In the genomic region with DNA sequence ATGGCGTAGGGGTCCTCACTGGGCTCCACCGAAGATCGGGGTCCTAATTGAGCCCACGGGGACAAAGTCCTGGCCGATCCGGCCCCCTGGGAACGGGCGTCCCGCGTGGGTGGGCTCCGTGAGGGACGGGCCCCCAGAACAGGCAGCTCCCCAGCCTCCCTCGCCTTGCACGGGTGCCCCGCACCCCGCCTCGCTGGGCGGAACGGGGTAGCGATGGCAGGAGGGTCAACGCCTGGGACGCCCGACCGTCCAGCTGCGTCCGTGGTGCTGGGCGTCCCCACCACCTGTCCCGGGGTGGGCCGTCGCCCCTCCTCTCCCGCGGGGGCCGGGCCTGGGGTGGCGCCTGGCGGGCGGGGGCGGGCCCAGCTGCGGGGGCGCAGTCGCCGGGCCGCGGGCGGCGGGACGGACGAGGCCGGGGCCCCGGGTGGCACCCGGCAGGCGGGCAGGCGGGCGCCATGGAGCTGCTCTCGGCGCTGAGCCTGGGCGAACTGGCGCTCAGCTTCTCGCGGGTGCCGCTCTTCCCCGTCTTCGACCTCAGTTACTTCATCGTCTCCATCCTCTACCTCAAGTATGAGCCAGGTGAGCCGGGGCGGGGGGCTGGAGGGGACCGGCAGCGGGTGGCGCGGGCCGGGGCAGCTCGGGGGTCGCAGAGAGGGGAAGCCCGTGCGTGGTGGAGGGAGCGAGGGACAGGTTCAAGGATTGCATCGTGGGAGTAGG, we compare ENCODE assay signal across 8 cellular contexts. TPM values are rescaled to one million over a fixed set of nuclear protein-coding genes. Genes with fewer than 3 reads are reported as not detected.
DNase-seq lines count a peak whose midpoint lies in the region; ATAC-seq, FAIRE-seq and TF ChIP-seq lines count a peak whose summit lies in the region.

A gene with protein sequence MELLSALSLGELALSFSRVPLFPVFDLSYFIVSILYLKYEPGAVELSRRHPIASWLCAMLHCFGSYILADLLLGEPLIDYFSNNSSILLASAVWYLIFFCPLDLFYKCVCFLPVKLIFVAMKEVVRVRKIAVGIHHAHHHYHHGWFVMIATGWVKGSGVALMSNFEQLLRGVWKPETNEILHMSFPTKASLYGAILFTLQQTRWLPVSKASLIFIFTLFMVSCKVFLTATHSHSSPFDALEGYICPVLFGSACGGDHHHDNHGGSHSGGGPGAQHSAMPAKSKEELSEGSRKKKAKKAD (plus strand): TSS at position 377 of the 717 bp plus-strand sequence. CDS start 79 bp downstream, at position 456.

- intact Hi-C loops in mammary epithelial cell (cut with micrococcal nuclease) (no loop called here), kidney (cut with DNase I) (no loop called here)

- H3K9me3 ChIP-seq in mammary epithelial cell (replicated peaks; ENCODE audit: insufficient read depth, low read length) (no peaks in the 10 kb centered on the region), kidney (ENCODE audit: control insufficient read depth in 1 of 2, low read length in 2 of 2) (no peaks in the 10 kb centered on the region)

- no TSS peak for BruUV-seq in mammary epithelial cell (replicated peaks; lab: Mats Ljungman, UMichigan)

- peak within 1 kb of the TSS; percentile 99 for H3K27ac Mint-ChIP-seq in T-helper 2 cell treated with Interferon-gamma antibody and Interleukin-4, amounts not matched to agents 5 μg/mL and 100 μg/mL, for 36 hours

- no peaks in the 10 kb centered on the region for H3K9me3 Mint-ChIP-seq in T-helper 2 cell treated with Interferon-gamma antibody and Interleukin-4, amounts not matched to agents 5 μg/mL and 100 μg/mL, for 36 hours

- TF ChIP-seq CTCF in GM10266 (IDR thresholded peaks at IDR 0.05; ENCODE audit: control insufficient read depth, insufficient read depth, low read depth, missing control alignments), result no peak
- TF ChIP-seq CTCF in mammary epithelial cell (conservative IDR thresholded peaks at IDR 0.05 in 1 of 2, IDR thresholded peaks at IDR 0.05 in 1 of 2; ENCODE audit: extremely low read depth in 1 of 2, insufficient read depth in 1 of 2, low read depth in 1 of 2, low read length in 2 of 2), result no peak
- TF ChIP-seq CTCF in kidney (IDR thresholded peaks at IDR 0.05; ENCODE audit: borderline replicate concordance, extremely low read depth, insufficient read depth), result no peak

- peaks cover 7% of the 10 kb centered on the region for H3K27me3 Mint-ChIP-seq in T-helper 2 cell treated with Interferon-gamma antibody and Interleukin-4, amounts not matched to agents 5 μg/mL and 100 μg/mL, for 36 hours (ENCODE audit: low read depth)

- dilution Hi-C loops in mammary epithelial cell (cut with HindIII; ENCODE audit: low sequenced_read_pairs), result no loop called here

- H3K36me3 ChIP-seq in mammary epithelial cell (ENCODE audit: insufficient read depth, low read length) (peaks cover 7% of the 10 kb centered on the region), kidney (ENCODE audit: control insufficient read depth in 1 of 2, insufficient read depth in 2 of 2, low read length in 2 of 2) (peaks cover 14 to 15% of the 10 kb centered on the region in 2 donors)

- peak within 1 kb of the TSS; percentile 99 for H3K4me3 Mint-ChIP-seq in T-helper 2 cell treated with Interferon-gamma antibody and Interleukin-4, amounts not matched to agents 5 μg/mL and 100 μg/mL, for 36 hours

- no peaks in the 10 kb centered on the region for H3K27me3 ChIP-seq in mammary epithelial cell (ENCODE audit: insufficient read depth, low read length)

- H3K9ac ChIP-seq in mammary epithelial cell (ENCODE audit: insufficient read depth, low read length), result peak within 1 kb of the TSS; percentile 78
- H3K9ac ChIP-seq in kidney (ENCODE audit: low read length in 2 of 2), result peak within 1 kb of the TSS; percentile 65 to 83

- WGBS in mammary epithelial cell (ENCODE audit: low coverage, missing lambda C conversion rate), result 0% methylated on average over 1 of the region's 76 CpGs

- CTCF ChIA-PET in mammary epithelial cell (lab: Charles Lee; ENCODE audit: low non-redundant PET), result interaction anchor here (0.6 kb wide), 1 partner anchor 13 kb away, joined by 5 read pairs; no protein-coding TSS in a partner anchor

- peak; percentile 72 for DNase-seq in GM10266 (ENCODE audit: extremely low spot score)
- peak; percentile 63 for DNase-seq in T-helper 2 cell treated with Interferon-gamma antibody and Interleukin-4, amounts not matched to agents 5 μg/mL and 100 μg/mL, for 36 hours (ENCODE audit: low spot score)
- DNase-seq in mammary epithelial cell, result peak; percentile 22
- peak; percentile 81 for DNase-seq in kidney
- DNase-seq in stimulated activated CD4-positive, alpha-beta T cell treated with anti-CD3 and anti-CD28 coated beads, Interleukin-2, amount 100 ng/mL, for 24 hours, result peak; percentile 35 to 44
- no peak for DNase-seq in NCI-H1694 treated with DMSO at 0.1 percent for 48 hours (lab: John Stamatoyannopoulos, UW)

- peak within 1 kb of the TSS; percentile 100 for H2AFZ ChIP-seq in mammary epithelial cell (ENCODE audit: low read depth, low read length)

- peak; percentile 25 for ATAC-seq in HG03108 (IDR thresholded peaks at IDR 0.05; ENCODE audit: unreplicated experiment)
- ATAC-seq in GM21786 (IDR thresholded peaks at IDR 0.05; ENCODE audit: unreplicated experiment), result no peak

- peak within 1 kb of the TSS; percentile 94 to 98 (median 95) for H3K4me3 ChIP-seq in mammary epithelial cell (replicated peaks in 1 of 3; ENCODE audit: insufficient read depth in 1 of 3, low read depth in 2 of 3, low read length in 3 of 3)
- peak within 1 kb of the TSS; percentile 92 to 96 for H3K4me3 ChIP-seq in kidney (ENCODE audit: low read length in 2 of 2)

- peaks cover 38% of the 10 kb centered on the region for H3K79me2 ChIP-seq in mammary epithelial cell (ENCODE audit: insufficient read depth, low read length)

- in situ Hi-C loops in mammary epithelial cell (cut with MboI; ENCODE audit: low sequenced_read_pairs in 2 of 2), result no loop called here

- H3K4me1 Mint-ChIP-seq in T-helper 2 cell treated with Interferon-gamma antibody and Interleukin-4, amounts not matched to agents 5 μg/mL and 100 μg/mL, for 36 hours (ENCODE audit: low read depth), result peaks cover 30% of the 10 kb centered on the region

- H3K27ac ChIP-seq in mammary epithelial cell (ENCODE audit: insufficient read depth, low read depth, low read length) (peak within 1 kb of the TSS; percentile 81), kidney (ENCODE audit: low read depth in 2 of 2, low read length in 2 of 2) (peak within 1 kb of the TSS; percentile 93 to 96)

- no peak for FAIRE-seq in kidney (lab: Jason Lieb, UNC)

- H3K4me1 ChIP-seq in mammary epithelial cell (ENCODE audit: insufficient read depth, low read length), result peaks cover 25% of the 10 kb centered on the region
- peaks cover 5 to 19% of the 10 kb centered on the region in 2 donors for H3K4me1 ChIP-seq in kidney (ENCODE audit: control insufficient read depth in 1 of 2, insufficient read depth in 1 of 2, low read depth in 1 of 2, low read length in 2 of 2)

- peak within 1 kb of the TSS; percentile 100 for H3K4me2 ChIP-seq in mammary epithelial cell (ENCODE audit: insufficient read depth, low read depth, low read length)

- peaks cover 24% of the 10 kb centered on the region for H3K36me3 Mint-ChIP-seq in T-helper 2 cell treated with Interferon-gamma antibody and Interleukin-4, amounts not matched to agents 5 μg/mL and 100 μg/mL, for 36 hours (ENCODE audit: low read depth)

- no peaks in the 10 kb centered on the region for H4K20me1 ChIP-seq in mammary epithelial cell (ENCODE audit: insufficient read depth, low read length)

RNA-seq across cellular contexts. Expression of the gene that starts here (rescaled TPM):
- total RNA-seq in mammary epithelial cell, result 1 to 10 TPM; 3.5 to 6.3 TPM
- polyA plus RNA-seq in mammary epithelial cell, result 4.1 TPM
- 5.0 TPM for polyA minus RNA-seq in mammary epithelial cell
- 5.8 TPM for total RNA-seq in kidney
- polyA plus RNA-seq in kidney (ENCODE audit: insufficient read depth, low read depth, low replicate concordance), result 10.7 TPM
